ENCODE assay signal across 8 cellular contexts in genomic region chr6:109095821-109096084, GRCh38. TPM values are rescaled to one million over a fixed set of nuclear protein-coding genes. Genes with fewer than 3 reads are reported as not detected.
DNase-seq lines count a peak whose midpoint lies in the region; ATAC-seq, FAIRE-seq and TF ChIP-seq lines count a peak whose summit lies in the region.

No MANE protein-coding gene starts in this region.

- no peaks in the 10 kb centered on the region for H3K9me2 ChIP-seq in SK-N-SH

- H4K20me1 ChIP-seq in SK-N-SH (ENCODE audit: insufficient read depth): peaks cover 14% of the 10 kb centered on the region; the same call in 1 of the 2 replicates

- H3K4me3 Mint-ChIP-seq in activated naive CD8-positive, alpha-beta T cell treated with anti-CD3 and anti-CD28 coated beads for 36 hours: peak overlapping the region; percentile 91

- H2AFZ ChIP-seq in SK-N-SH (ENCODE audit: low read depth): peak overlapping the region; percentile 92

- WGBS in SK-N-SH (ENCODE audit: low lambda C conversion rate): 1% methylated on average over 8 of the region's 8 CpGs

- no peaks in the 10 kb centered on the region for H3K9me3 ChIP-seq in SK-N-SH
- no peaks in the 10 kb centered on the region for H3K9me3 ChIP-seq in kidney (ENCODE audit: control insufficient read depth in 1 of 2, low read length in 2 of 2)

- H3K36me3 Mint-ChIP-seq in activated naive CD8-positive, alpha-beta T cell treated with anti-CD3 and anti-CD28 coated beads for 36 hours: peaks cover 13% of the 10 kb centered on the region

- DNase-seq in SK-N-SH (no peak), kidney (no peak), superior temporal gyrus (ENCODE audit: extremely low spot score) (peak; percentile 40), D341Med (ENCODE audit: low spot score) (no peak), EL (no peak)
- DNase-seq in activated naive CD8-positive, alpha-beta T cell treated with anti-CD3 and anti-CD28 coated beads for 36 hours: no peak

- H3K4me3 ChIP-seq in SK-N-SH (ENCODE audit: low read depth in 2 of 2, low read length in 1 of 2) (peak overlapping the region; percentile 90 to 96), kidney (ENCODE audit: low read length in 2 of 2) (peak overlapping the region; percentile 91 to 94)

- peak overlapping the region; percentile 99 for H3K27ac Mint-ChIP-seq in activated naive CD8-positive, alpha-beta T cell treated with anti-CD3 and anti-CD28 coated beads for 36 hours

- peaks cover 5% of the 10 kb centered on the region for H3F3A ChIP-seq in SK-N-SH (replicated peaks; ENCODE audit: insufficient read depth)

- no peaks in the 10 kb centered on the region for H3K27me3 ChIP-seq in SK-N-SH (ENCODE audit: insufficient read depth)

- H3K36me3 ChIP-seq in SK-N-SH (replicated peaks in 1 of 2; ENCODE audit: control insufficient read depth in 1 of 2, insufficient read depth in 2 of 2, low read length in 1 of 2) (no peaks in the 10 kb centered on the region), kidney (ENCODE audit: control insufficient read depth in 1 of 2, insufficient read depth in 2 of 2, low read length in 2 of 2) (no peaks in the 10 kb centered on the region)

- TF ChIP-seq EP300 in SK-N-SH (IDR thresholded peaks at IDR 0.05; ENCODE audit: borderline replicate concordance in 1 of 2, low read depth in 1 of 2, low read length in 1 of 2): no peak

- CTCF ChIA-PET in SK-N-SH (lab: Yijun Ruan, JAX): interaction anchor here (1.5 to 3.0 kb wide), 2 partner anchors 10 to 288 kb away, joined by 4 to 9 read pairs; no protein-coding TSS in a partner anchor

- peaks cover 77% of the 10 kb centered on the region for H3K79me2 ChIP-seq in SK-N-SH (ENCODE audit: insufficient read depth)

- no peak; the same call in 1 of the 2 replicates for TF ChIP-seq RAD21 in SK-N-SH (IDR thresholded peaks at IDR 0.05; ENCODE audit: low read length)

- intact Hi-C loops in kidney (cut with DNase I): no loop called here

- POLR2A ChIA-PET in SK-N-SH (lab: Yijun Ruan, JAX): no interaction called here

- H3K9me3 Mint-ChIP-seq in activated naive CD8-positive, alpha-beta T cell treated with anti-CD3 and anti-CD28 coated beads for 36 hours: no peaks in the 10 kb centered on the region

- H3K4me2 ChIP-seq in SK-N-SH: peak overlapping the region; percentile 91

- H3K27ac ChIP-seq in SK-N-SH (ENCODE audit: low read depth in 2 of 2, low read length in 1 of 2): peak overlapping the region; percentile 99
- H3K27ac ChIP-seq in kidney (ENCODE audit: low read depth in 2 of 2, low read length in 2 of 2): peak overlapping the region; percentile 99

- peak overlapping the region; percentile 97 for H3K9ac ChIP-seq in SK-N-SH
- H3K9ac ChIP-seq in kidney (ENCODE audit: low read length in 2 of 2): peak overlapping the region; percentile 90 to 93

- FAIRE-seq in kidney (lab: Jason Lieb, UNC): no peak

- H3K27me3 Mint-ChIP-seq in activated naive CD8-positive, alpha-beta T cell treated with anti-CD3 and anti-CD28 coated beads for 36 hours: no peaks in the 10 kb centered on the region

- ATAC-seq in SK-N-SH treated with all-trans-retinoic acid at 6 μM for 48 hours (no peak), GM18498 (IDR thresholded peaks at IDR 0.05; ENCODE audit: unreplicated experiment) (no peak)

- no peak for TF ChIP-seq CTCF in SK-N-SH (IDR thresholded peaks at IDR 0.05)
- no peak for TF ChIP-seq CTCF in kidney (IDR thresholded peaks at IDR 0.05; ENCODE audit: borderline replicate concordance, extremely low read depth, insufficient read depth)

- H3K4me1 Mint-ChIP-seq in activated naive CD8-positive, alpha-beta T cell treated with anti-CD3 and anti-CD28 coated beads for 36 hours: peaks cover 25% of the 10 kb centered on the region

- peaks cover 5 to 15% of the 10 kb centered on the region in 2 experiments; a peak in 2 of 4 replicates for H3K4me1 ChIP-seq in SK-N-SH (ENCODE audit: control insufficient read depth in 1 of 2, insufficient read depth in 2 of 2, low read depth in 1 of 2, low read length in 1 of 2)
- H3K4me1 ChIP-seq in kidney (ENCODE audit: control insufficient read depth in 1 of 2, insufficient read depth in 1 of 2, low read depth in 1 of 2, low read length in 2 of 2): peaks cover 0 to 9% of the 10 kb centered on the region in 2 donors

TF ChIP-seq in SK-N-SH, 30 proteins besides CTCF, POLR2A, EP300 and RAD21:
- TF ChIP-seq, protein P1, sequence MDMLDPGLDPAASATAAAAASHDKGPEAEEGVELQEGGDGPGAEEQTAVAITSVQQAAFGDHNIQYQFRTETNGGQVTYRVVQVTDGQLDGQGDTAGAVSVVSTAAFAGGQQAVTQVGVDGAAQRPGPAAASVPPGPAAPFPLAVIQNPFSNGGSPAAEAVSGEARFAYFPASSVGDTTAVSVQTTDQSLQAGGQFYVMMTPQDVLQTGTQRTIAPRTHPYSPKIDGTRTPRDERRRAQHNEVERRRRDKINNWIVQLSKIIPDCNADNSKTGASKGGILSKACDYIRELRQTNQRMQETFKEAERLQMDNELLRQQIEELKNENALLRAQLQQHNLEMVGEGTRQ (IDR thresholded peaks at IDR 0.05; ENCODE audit: borderline replicate concordance, low read depth, low read length): no peak
- TF ChIP-seq, protein P2, sequence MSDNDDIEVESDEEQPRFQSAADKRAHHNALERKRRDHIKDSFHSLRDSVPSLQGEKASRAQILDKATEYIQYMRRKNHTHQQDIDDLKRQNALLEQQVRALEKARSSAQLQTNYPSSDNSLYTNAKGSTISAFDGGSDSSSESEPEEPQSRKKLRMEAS (IDR thresholded peaks at IDR 0.05; ENCODE audit: low read depth): 0 out of 2 replicates have a peak, but pooled peaks have one; percentile 47

TF ChIP-seq in SK-N-SH treated with all-trans-retinoic acid at 6 μM for 48 hours, 23 proteins besides CTCF, POLR2A, EP300 and RAD21 (continues in another document):
- TF ChIP-seq POU6F1 (CRISPR knock-in tag; IDR thresholded peaks at IDR 0.05; ENCODE audit: borderline replicate concordance, low read depth) (no peak), ZNF70 (CRISPR knock-in tag; IDR thresholded peaks at IDR 0.05) (no peak), SNAI2 (CRISPR knock-in tag; IDR thresholded peaks at IDR 0.05) (no peak), GLIS3 (CRISPR knock-in tag; IDR thresholded peaks at IDR 0.05) (no peak), CSDC2 (CRISPR knock-in tag; IDR thresholded peaks at IDR 0.05) (no peak), TSHZ2 (CRISPR knock-in tag; IDR thresholded peaks at IDR 0.05) (no peak), ESRRG (CRISPR knock-in tag; IDR thresholded peaks at IDR 0.05) (no peak), ZNF565 (CRISPR knock-in tag; conservative IDR thresholded peaks at IDR 0.05; ENCODE audit: low read depth) (no peak), BACH2 (CRISPR knock-in tag; IDR thresholded peaks at IDR 0.05; ENCODE audit: borderline replicate concordance) (no peak)

RNA-seq across cellular contexts. Expression of gene CEP57L1, which starts 0.4 kb away (rescaled TPM):
- polyA plus RNA-seq in SK-N-SH (2012; rRNA removed) (7.3 and 8.3 TPM in 2 replicates), kidney (ENCODE audit: insufficient read depth, low read depth, low replicate concordance) (6.3 TPM)
- polyA plus RNA-seq in SK-N-SH (2012; cell fraction: cytosol; rRNA removed): 7.4 and 12.2 TPM in 2 replicates
- polyA plus RNA-seq in SK-N-SH (2012; cell fraction: nucleus; rRNA removed): 7.9 and 11.1 TPM in 2 replicates
- 10 to 100 TPM; 22.4 to 25.1 TPM for total RNA-seq in activated naive CD8-positive, alpha-beta T cell treated with anti-CD3 and anti-CD28 coated beads for 36 hours
- total RNA-seq in kidney: 10.6 TPM

RNA-seq across cellular contexts. Expression of gene SESN1, which starts 1.1 kb away (rescaled TPM):
- 13.1 and 18.8 TPM in 2 replicates for polyA plus RNA-seq in SK-N-SH (2012; rRNA removed)
- polyA plus RNA-seq in SK-N-SH (2012; cell fraction: cytosol; rRNA removed): 17.5 and 17.6 TPM in 2 replicates
- polyA plus RNA-seq in SK-N-SH (2012; cell fraction: nucleus; rRNA removed): 15.6 and 32.4 TPM in 2 replicates
- 1 to 10 TPM; 8.7 to 8.9 TPM for total RNA-seq in activated naive CD8-positive, alpha-beta T cell treated with anti-CD3 and anti-CD28 coated beads for 36 hours
- 26.0 TPM for total RNA-seq in kidney
- polyA plus RNA-seq in kidney (ENCODE audit: insufficient read depth, low read depth, low replicate concordance): 14.8 TPM
